In the genomic region with DNA sequence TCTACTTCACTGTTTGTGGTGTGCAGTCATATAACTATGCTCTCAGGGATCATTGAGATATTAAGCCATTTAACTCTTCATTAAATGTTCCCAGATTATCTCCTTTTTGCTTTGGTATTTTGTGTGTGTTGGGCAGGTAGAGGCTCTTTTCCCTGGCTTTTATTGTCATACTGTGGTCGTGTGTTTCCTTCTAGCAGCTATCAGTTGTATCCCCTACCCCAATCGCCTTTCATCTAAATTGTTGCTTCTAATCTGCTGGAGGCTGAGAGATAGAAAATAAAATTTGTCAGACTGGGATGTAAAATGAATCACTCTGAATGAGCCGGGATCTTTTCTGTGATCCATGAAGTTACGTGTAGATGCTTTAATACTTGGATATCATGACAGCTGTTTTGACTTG, we compare ENCODE assay signal across 3 cellular contexts.
TF ChIP-seq lines count a peak whose summit lies in the region.

No MANE protein-coding gene starts in this region.

TF ChIP-seq in SK-N-SH, 30 proteins besides CTCF, POLR2A, EP300 and RAD21:
- no peak for TF ChIP-seq CHD2 (IDR thresholded peaks at IDR 0.05; ENCODE audit: low read length, partially characterized antibody)
- no peak for TF ChIP-seq YY1 (IDR thresholded peaks at IDR 0.05; ENCODE audit: low read depth)
- no peak for TF ChIP-seq JUND (IDR thresholded peaks at IDR 0.05)
- no peak for TF ChIP-seq TCF12 (IDR thresholded peaks at IDR 0.05)
- TF ChIP-seq FOXM1 (IDR thresholded peaks at IDR 0.05; ENCODE audit: low read depth), result no peak
- peak; percentile 49; the same call in 1 of the 2 replicates for TF ChIP-seq POLR2AphosphoS5 (IDR thresholded peaks at IDR 0.05; ENCODE audit: low read depth, low read length)

TF ChIP-seq in SK-N-SH treated with all-trans-retinoic acid at 6 μM for 48 hours, 23 proteins besides CTCF, POLR2A, EP300 and RAD21:
- TF ChIP-seq ISL1 (CRISPR knock-in tag; IDR thresholded peaks at IDR 0.05) (no peak), ZNF8 (CRISPR knock-in tag; IDR thresholded peaks at IDR 0.05) (no peak), OSR1 (CRISPR knock-in tag; IDR thresholded peaks at IDR 0.05) (no peak), ZNF70 (CRISPR knock-in tag; IDR thresholded peaks at IDR 0.05) (no peak), ZFP30 (CRISPR knock-in tag; IDR thresholded peaks at IDR 0.05) (no peak), GLIS3 (CRISPR knock-in tag; IDR thresholded peaks at IDR 0.05) (no peak), ZNF565 (CRISPR knock-in tag; conservative IDR thresholded peaks at IDR 0.05; ENCODE audit: low read depth) (no peak), TCF4 (CRISPR knock-in tag; IDR thresholded peaks at IDR 0.05; ENCODE audit: borderline replicate concordance) (no peak), ESRRG (CRISPR knock-in tag; IDR thresholded peaks at IDR 0.05) (no peak), CREB5 (CRISPR knock-in tag; IDR thresholded peaks at IDR 0.05; ENCODE audit: low read depth) (no peak), TOX (CRISPR knock-in tag; IDR thresholded peaks at IDR 0.05; ENCODE audit: borderline replicate concordance) (no peak), SNAI2 (CRISPR knock-in tag; IDR thresholded peaks at IDR 0.05) (no peak)
- TF ChIP-seq, protein P1, sequence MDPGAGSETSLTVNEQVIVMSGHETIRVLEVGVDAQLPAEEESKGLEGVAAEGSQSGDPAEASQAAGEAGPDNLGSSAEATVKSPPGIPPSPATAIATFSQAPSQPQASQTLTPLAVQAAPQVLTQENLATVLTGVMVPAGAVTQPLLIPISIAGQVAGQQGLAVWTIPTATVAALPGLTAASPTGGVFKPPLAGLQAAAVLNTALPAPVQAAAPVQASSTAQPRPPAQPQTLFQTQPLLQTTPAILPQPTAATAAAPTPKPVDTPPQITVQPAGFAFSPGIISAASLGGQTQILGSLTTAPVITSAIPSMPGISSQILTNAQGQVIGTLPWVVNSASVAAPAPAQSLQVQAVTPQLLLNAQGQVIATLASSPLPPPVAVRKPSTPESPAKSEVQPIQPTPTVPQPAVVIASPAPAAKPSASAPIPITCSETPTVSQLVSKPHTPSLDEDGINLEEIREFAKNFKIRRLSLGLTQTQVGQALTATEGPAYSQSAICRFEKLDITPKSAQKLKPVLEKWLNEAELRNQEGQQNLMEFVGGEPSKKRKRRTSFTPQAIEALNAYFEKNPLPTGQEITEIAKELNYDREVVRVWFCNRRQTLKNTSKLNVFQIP (CRISPR knock-in tag; IDR thresholded peaks at IDR 0.05; ENCODE audit: borderline replicate concordance, low read depth), result no peak
- TF ChIP-seq, protein P2, sequence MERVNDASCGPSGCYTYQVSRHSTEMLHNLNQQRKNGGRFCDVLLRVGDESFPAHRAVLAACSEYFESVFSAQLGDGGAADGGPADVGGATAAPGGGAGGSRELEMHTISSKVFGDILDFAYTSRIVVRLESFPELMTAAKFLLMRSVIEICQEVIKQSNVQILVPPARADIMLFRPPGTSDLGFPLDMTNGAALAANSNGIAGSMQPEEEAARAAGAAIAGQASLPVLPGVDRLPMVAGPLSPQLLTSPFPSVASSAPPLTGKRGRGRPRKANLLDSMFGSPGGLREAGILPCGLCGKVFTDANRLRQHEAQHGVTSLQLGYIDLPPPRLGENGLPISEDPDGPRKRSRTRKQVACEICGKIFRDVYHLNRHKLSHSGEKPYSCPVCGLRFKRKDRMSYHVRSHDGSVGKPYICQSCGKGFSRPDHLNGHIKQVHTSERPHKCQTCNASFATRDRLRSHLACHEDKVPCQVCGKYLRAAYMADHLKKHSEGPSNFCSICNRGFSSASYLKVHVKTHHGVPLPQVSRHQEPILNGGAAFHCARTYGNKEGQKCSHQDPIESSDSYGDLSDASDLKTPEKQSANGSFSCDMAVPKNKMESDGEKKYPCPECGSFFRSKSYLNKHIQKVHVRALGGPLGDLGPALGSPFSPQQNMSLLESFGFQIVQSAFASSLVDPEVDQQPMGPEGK (CRISPR knock-in tag; IDR thresholded peaks at IDR 0.05; ENCODE audit: borderline replicate concordance), result no peak
- TF ChIP-seq, protein P3, sequence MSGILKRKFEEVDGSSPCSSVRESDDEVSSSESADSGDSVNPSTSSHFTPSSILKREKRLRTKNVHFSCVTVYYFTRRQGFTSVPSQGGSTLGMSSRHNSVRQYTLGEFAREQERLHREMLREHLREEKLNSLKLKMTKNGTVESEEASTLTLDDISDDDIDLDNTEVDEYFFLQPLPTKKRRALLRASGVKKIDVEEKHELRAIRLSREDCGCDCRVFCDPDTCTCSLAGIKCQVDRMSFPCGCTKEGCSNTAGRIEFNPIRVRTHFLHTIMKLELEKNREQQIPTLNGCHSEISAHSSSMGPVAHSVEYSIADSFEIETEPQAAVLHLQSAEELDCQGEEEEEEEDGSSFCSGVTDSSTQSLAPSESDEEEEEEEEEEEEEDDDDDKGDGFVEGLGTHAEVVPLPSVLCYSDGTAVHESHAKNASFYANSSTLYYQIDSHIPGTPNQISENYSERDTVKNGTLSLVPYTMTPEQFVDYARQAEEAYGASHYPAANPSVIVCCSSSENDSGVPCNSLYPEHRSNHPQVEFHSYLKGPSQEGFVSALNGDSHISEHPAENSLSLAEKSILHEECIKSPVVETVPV (CRISPR knock-in tag; IDR thresholded peaks at IDR 0.05), result no peak
TF ChIP-seq in SK-N-SH treated with all-trans-retinoic acid at 6 μM for 48 hours: peak in this region for 0.

TF ChIP-seq in GM12878, 131 proteins besides CTCF, POLR2A, EP300 and RAD21:
- TF ChIP-seq ZNF274 (IDR thresholded peaks at IDR 0.05; ENCODE audit: insufficient read depth, insufficient read length), result no peak
- peak; percentile 67; the same call in 1 of the 2 replicates for TF ChIP-seq POLR2AphosphoS5 (IDR thresholded peaks at IDR 0.05; ENCODE audit: low read length)
